In genomic region chr11:207213-208176, GRCh38 we compare ENCODE assay signal across 8 cellular contexts. TPM values are rescaled to one million over a fixed set of nuclear protein-coding genes. Genes with fewer than 3 reads are reported as not detected.
A peak's percentile ranks its signal among the peaks of the same experiment; 100 is the strongest.
DNase-seq lines count a peak whose midpoint lies in the region; ATAC-seq, FAIRE-seq and TF ChIP-seq lines count a peak whose summit lies in the region.

BET1L (minus strand) TSS chr11:207399; CDS start chr11:207321, 78 bp downstream.
RIC8A (plus strand) TSS chr11:207708; CDS start chr11:208855, 1,147 bp downstream.

- 0 to 1% methylated on average over 4 to 89 of the region's 90 CpGs for WGBS in body of pancreas, 2 donors
- WGBS in sigmoid colon, 2 donors, result 0% methylated on average over 90 of the region's 90 CpGs

- ATAC-seq in GM18520 (IDR thresholded peaks at IDR 0.05; ENCODE audit: unreplicated experiment) (peak; percentile 77), HG03064 (IDR thresholded peaks at IDR 0.05; ENCODE audit: low read depth, unreplicated experiment) (peak; percentile 58), body of pancreas (peak; percentile 91)

- no peak for TF ChIP-seq CTCF in 22Rv1 (IDR thresholded peaks at IDR 0.05)
- no peak for TF ChIP-seq CTCF in body of pancreas (IDR thresholded peaks at IDR 0.05)
- TF ChIP-seq CTCF in sigmoid colon (IDR thresholded peaks at IDR 0.05), result no peak

- H3K27ac ChIP-seq in 22Rv1 (peak within 1 kb of the TSS; percentile 99), body of pancreas (peak within 1 kb of the TSS; percentile 88 to 99 (median 98)), sigmoid colon (peak within 1 kb of the TSS; percentile 96 to 100 (median 98))

- H3K9me3 ChIP-seq in body of pancreas, result no peaks in the 10 kb centered on the region
- H3K9me3 ChIP-seq in sigmoid colon, result no peaks in the 10 kb centered on the region

- DNase-seq in NCI-H2107 treated with DMSO at 0.1 percent for 48 hours (lab: John Stamatoyannopoulos, UW; ENCODE audit: unreplicated experiment) (peak; percentile 82), body of pancreas (peak; percentile 95 to 98 (median 96)), iPS DF 19.7 (ENCODE audit: low read depth, low spot score) (peak; percentile 93), sigmoid colon (peak; percentile 99)

- H3K4me3 ChIP-seq in body of pancreas (peak within 1 kb of the TSS; percentile 87 to 97), sigmoid colon (peak within 1 kb of the TSS; percentile 85 to 98 (median 90))

- FAIRE-seq in TTC549 (lab: Jason Lieb, UNC), result peak; percentile 93

- H3K4me1 ChIP-seq in body of pancreas (peaks cover 51% of the 10 kb centered on the region), sigmoid colon (peaks cover 0 to 64% (median 47%) of the 10 kb centered on the region in 4 donors)

- H3K27me3 ChIP-seq in body of pancreas (no peaks in the 10 kb centered on the region), sigmoid colon (no peaks in the 10 kb centered on the region)

- H3K36me3 ChIP-seq in body of pancreas (replicated peaks in 1 of 2; ENCODE audit: insufficient read depth in 1 of 2, low read depth in 2 of 2), result peaks cover 11 to 26% of the 10 kb centered on the region in 2 donors
- peaks cover 16 to 64% (median 31%) of the 10 kb centered on the region in 4 donors for H3K36me3 ChIP-seq in sigmoid colon

- TF ChIP-seq EP300 in sigmoid colon (IDR thresholded peaks at IDR 0.05), result peak in 2 of 4 donors; percentile 11 to 65

- peak; percentile 82 to 96 (median 91) for TF ChIP-seq POLR2A in body of pancreas (IDR thresholded peaks at IDR 0.05)
- TF ChIP-seq POLR2A in sigmoid colon (IDR thresholded peaks at IDR 0.05), result peak; percentile 92 to 97

- intact Hi-C loops in body of pancreas (cut with DNase I), result no loop called here
- intact Hi-C loops in sigmoid colon (cut with DNase I), result loop anchor here (1.0 to 5.0 kb wide), 6 partner anchors 29 to 300 kb away; partner anchors contain the start of genes IFITM2, PSMD13, RNH1 and SIRT3

RNA-seq across cellular contexts. Expression of gene BET1L, which starts in this region (rescaled TPM):
- total RNA-seq in body of pancreas (10 to 100 TPM; 22.3 to 31.0 TPM), sigmoid colon (10 to 100 TPM; 22.8 to 29.6 (median 23.8) TPM)
- 10 to 100 TPM; 33.8 to 48.1 (median 39.0) TPM for polyA plus RNA-seq in sigmoid colon

RNA-seq across cellular contexts. Expression of gene RIC8A, which starts in this region (rescaled TPM):
- total RNA-seq in body of pancreas (10 to 100 TPM; 59.3 to 88.5 TPM), sigmoid colon (100 to 1,000 TPM in 1 of 4 donors, 10 to 100 TPM in 3; 73.7 to 103 (median 86.8) TPM)
- polyA plus RNA-seq in sigmoid colon, result 10 to 100 TPM; 39.6 to 69.1 (median 47.9) TPM

Comparison
In these comparisons a context has a peak if more than half of its experiments do, and no peak if none do; other contexts are left out.
1. Peak in every context shown above with its lines: DNase-seq, ATAC-seq, H3K4me3 ChIP-seq and H3K27ac ChIP-seq.